8 cellular contexts compared by ENCODE assay signal in genomic region chr5:56012281-56012963, GRCh38. TPM values are rescaled to one million over a fixed set of nuclear protein-coding genes. Genes with fewer than 3 reads are reported as not detected.
DNase-seq lines count a peak whose midpoint lies in the region; ATAC-seq and TF ChIP-seq lines count a peak whose summit lies in the region.

No MANE protein-coding gene starts in this region.

- 84 to 89% methylated on average over 5 of the region's 5 CpGs for WGBS in tibial nerve, 2 donors

- H3K9me3 ChIP-seq in left lung (no peaks in the 10 kb centered on the region), tibial nerve (no peaks in the 10 kb centered on the region)

- no peak for TF ChIP-seq EP300 in tibial nerve (IDR thresholded peaks at IDR 0.05)

- peaks cover 0 to 4% of the 10 kb centered on the region in 2 donors for H3K9me3 Mint-ChIP-seq in activated T-cell treated with anti-CD3 and anti-CD28 coated beads, Interleukin-2, amount 50 U/mL, for 72 hours

- in situ Hi-C loops in G401 (cut with HindIII; ENCODE audit: low sequenced_read_pairs), result no loop called here

- H3K27me3 Mint-ChIP-seq in activated T-cell treated with anti-CD3 and anti-CD28 coated beads, Interleukin-2, amount 50 U/mL, for 72 hours (ENCODE audit: low read depth), result no peaks in the 10 kb centered on the region

- DNase-seq in activated T-cell treated with anti-CD3 and anti-CD28 coated beads, Interleukin-2, amount 50 U/mL, for 72 hours, result peak; percentile 7 to 31
- DNase-seq in left lung, result no peak
- DNase-seq in G401 (ENCODE audit: low spot score), result no peak
- no peak for DNase-seq in tibial nerve (ENCODE audit: low spot score in 2 of 2)
- DNase-seq in OCI-M2 (lab: John Stamatoyannopoulos, UW; ENCODE audit: unreplicated experiment), result no peak
- DNase-seq in 8988T, result no peak

- H3K27me3 ChIP-seq in left lung, result no peaks in the 10 kb centered on the region
- no peaks in the 10 kb centered on the region for H3K27me3 ChIP-seq in tibial nerve

- peaks cover 0 to 18% of the 10 kb centered on the region in 2 donors for H3K4me1 ChIP-seq in left lung
- H3K4me1 ChIP-seq in tibial nerve, result no peaks in the 10 kb centered on the region

- TF ChIP-seq POLR2A in tibial nerve (IDR thresholded peaks at IDR 0.05), result no peak

- H3K4me1 Mint-ChIP-seq in activated T-cell treated with anti-CD3 and anti-CD28 coated beads, Interleukin-2, amount 50 U/mL, for 72 hours (ENCODE audit: low read depth), result peaks cover 45% of the 10 kb centered on the region

- peak overlapping the region; percentile 40 to 66 for H3K4me3 Mint-ChIP-seq in activated T-cell treated with anti-CD3 and anti-CD28 coated beads, Interleukin-2, amount 50 U/mL, for 72 hours

- H3K36me3 Mint-ChIP-seq in activated T-cell treated with anti-CD3 and anti-CD28 coated beads, Interleukin-2, amount 50 U/mL, for 72 hours (ENCODE audit: insufficient read depth in 2 of 2), result peaks cover 4 to 5% of the 10 kb centered on the region in 2 donors

- H3K36me3 ChIP-seq in left lung (no peaks in the 10 kb centered on the region), tibial nerve (no peaks in the 10 kb centered on the region)

- ATAC-seq in GM18502 (IDR thresholded peaks at IDR 0.05; ENCODE audit: poor library complexity, unreplicated experiment) (peak; percentile 92), HG03108 (IDR thresholded peaks at IDR 0.05; ENCODE audit: unreplicated experiment) (peak; percentile 83), left lung (peak; percentile 65)
- ATAC-seq in activated T-cell treated with anti-CD3 and anti-CD28 coated beads, Interleukin-2, amount 50 U/mL, for 72 hours (replicated peaks in 1 of 2), result peak; percentile 74 to 76

- intact Hi-C loops in left lung (cut with DNase I), result no loop called here

- peak overlapping the region; percentile 43 for H3K27ac Mint-ChIP-seq in activated T-cell treated with anti-CD3 and anti-CD28 coated beads, Interleukin-2, amount 50 U/mL, for 72 hours

- TF ChIP-seq CTCF in left lung (IDR thresholded peaks at IDR 0.05) (no peak), tibial nerve (IDR thresholded peaks at IDR 0.05) (no peak)

- peak overlapping the region; percentile 19 to 37 for H3K27ac ChIP-seq in left lung
- H3K27ac ChIP-seq in tibial nerve, result no peak overlapping the region

- H3K4me3 ChIP-seq in left lung, result no peak overlapping the region
- H3K4me3 ChIP-seq in tibial nerve, result no peak overlapping the region

RNA-seq across cellular contexts. Expression of gene IL6ST, which starts 17.7 kb away (rescaled TPM):
- total RNA-seq in activated T-cell treated with anti-CD3 and anti-CD28 coated beads, Interleukin-2, amount 50 U/mL, for 72 hours, result 10 to 100 TPM; 50.0 to 53.8 TPM
- 100 to 1,000 TPM; 309 to 464 TPM for total RNA-seq in left lung
- total RNA-seq in G401 (2014; rRNA removed; shearing (Covaris generic)), result 10.2 and 16.6 TPM in 2 replicates
- 100 to 1,000 TPM; 368 to 466 (median 413) TPM for total RNA-seq in tibial nerve

Comparison
In these comparisons a context has a peak if more than half of its experiments do, and no peak if none do; other contexts are left out.
1. DNase-seq: peak in activated T-cell treated with anti-CD3 and anti-CD28 coated beads, Interleukin-2, amount 50 U/mL, for 72 hours (2 of 2); none in left lung (0 of 2), G401 (single experiment), tibial nerve (0 of 2), OCI-M2 (single experiment) and 8988T (single experiment).
2. H3K27ac ChIP-seq: peak in left lung (2 of 2); none in tibial nerve (0 of 4).
3. RNA of gene IL6ST, which starts 17.7 kb away (total RNA-seq): 309 to 464 TPM in left lung and 368 to 466 TPM in tibial nerve; 50.0 to 53.8 TPM in activated T-cell treated with anti-CD3 and anti-CD28 coated beads, Interleukin-2, amount 50 U/mL, for 72 hours and 10.2 to 16.6 TPM in G401; every median in the first group is over 4 times any median in the second.
4. Peak in every context shown above with its lines, with median percentiles within 50 percentile points of each other: ATAC-seq.